ENCODE assay signal across 1 cellular context in genomic region chr6:39378175-39378889, GRCh38.
TF ChIP-seq lines count a peak whose summit lies in the region.

No MANE protein-coding gene starts in this region.

TF ChIP-seq in K562, 482 proteins besides CTCF, POLR2A, EP300 and RAD21 (continued from another document):
- no peak for TF ChIP-seq ZNF592 (IDR thresholded peaks at IDR 0.05)
- TF ChIP-seq, protein P1, sequence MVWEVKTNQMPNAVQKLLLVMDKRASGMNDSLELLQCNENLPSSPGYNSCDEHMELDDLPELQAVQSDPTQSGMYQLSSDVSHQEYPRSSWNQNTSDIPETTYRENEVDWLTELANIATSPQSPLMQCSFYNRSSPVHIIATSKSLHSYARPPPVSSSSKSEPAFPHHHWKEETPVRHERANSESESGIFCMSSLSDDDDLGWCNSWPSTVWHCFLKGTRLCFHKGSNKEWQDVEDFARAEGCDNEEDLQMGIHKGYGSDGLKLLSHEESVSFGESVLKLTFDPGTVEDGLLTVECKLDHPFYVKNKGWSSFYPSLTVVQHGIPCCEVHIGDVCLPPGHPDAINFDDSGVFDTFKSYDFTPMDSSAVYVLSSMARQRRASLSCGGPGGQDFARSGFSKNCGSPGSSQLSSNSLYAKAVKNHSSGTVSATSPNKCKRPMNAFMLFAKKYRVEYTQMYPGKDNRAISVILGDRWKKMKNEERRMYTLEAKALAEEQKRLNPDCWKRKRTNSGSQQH (CRISPR knock-in tag; IDR thresholded peaks at IDR 0.05), result 0 out of 2 replicates have a peak, but pooled peaks have one; percentile 42
